10 cellular contexts compared by ENCODE assay signal in the genomic region with DNA sequence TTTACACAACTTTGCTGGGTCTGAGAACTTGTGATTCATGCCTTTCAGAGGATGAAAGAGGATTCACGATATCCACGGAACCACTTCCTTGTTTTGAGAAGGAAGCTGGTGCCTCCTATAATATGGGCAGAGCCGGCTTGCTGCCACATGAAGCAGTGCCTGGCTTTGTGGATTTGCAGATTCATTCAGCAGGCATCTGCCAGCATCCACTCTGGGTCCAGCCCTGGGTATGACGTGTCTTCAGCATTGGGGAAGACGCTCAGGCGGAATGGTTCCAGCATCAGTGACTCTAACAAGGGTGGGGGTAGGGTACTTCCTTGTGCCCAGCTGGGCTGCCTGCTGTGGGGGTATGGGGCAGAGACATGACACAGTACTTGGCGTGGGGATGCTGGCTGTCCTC.
A peak's percentile ranks its signal among the peaks of the same experiment; 100 is the strongest.
DNase-seq lines count a peak whose midpoint lies in the region; ATAC-seq, FAIRE-seq and TF ChIP-seq lines count a peak whose summit lies in the region.
"Had no signal": no experiment of that assay in that cellular context is flagged by ENCODE, and none has a peak within 500 bp of the region (broad histone marks: within the 10 kb centered on the region; RNA-seq: fewer than 3 reads in every experiment).

No MANE protein-coding gene starts in this region.

- no peaks in the 10 kb centered on the region for H3K4me1 Mint-ChIP-seq in T-helper 17 cell
- H3K4me1 Mint-ChIP-seq: activated naive CD4-positive, alpha-beta T cell treated with anti-CD3 and anti-CD28 coated beads, Interleukin-2, amount 50 U/mL, for 24 hours had no signal

- H3K4me3 Mint-ChIP-seq in T-helper 17 cell: no peak overlapping the region
- H3K4me3 Mint-ChIP-seq: activated naive CD4-positive, alpha-beta T cell treated with anti-CD3 and anti-CD28 coated beads, Interleukin-2, amount 50 U/mL, for 24 hours had no signal

- H3K27ac Mint-ChIP-seq in T-helper 17 cell: no peak overlapping the region
- H3K27ac Mint-ChIP-seq: activated naive CD4-positive, alpha-beta T cell treated with anti-CD3 and anti-CD28 coated beads, Interleukin-2, amount 50 U/mL, for 24 hours had no signal

- no peak for DNase-seq in Right ventricle myocardium superior
- DNase-seq in Right ventricle myocardium inferior (ENCODE audit: missing footprints): no peak
- DNase-seq in T-helper 17 cell: no peak
- peak; percentile 14 for DNase-seq in iris pigment epithelial cell (ENCODE audit: low read depth)
- DNase-seq in urothelium cell line (ENCODE audit: low spot score): peak; percentile 43
- no peak for DNase-seq in T-helper 9 cell
- DNase-seq: spleen had no signal

- no peaks in the 10 kb centered on the region for H3K9me3 ChIP-seq in T-helper 17 cell (ENCODE audit: control insufficient read depth, low read length, poor library complexity, severe bottlenecking)
- H3K9me3 ChIP-seq: spleen had no signal

- TF ChIP-seq POLR2A in GM18505 (IDR thresholded peaks at IDR 0.05; ENCODE audit: borderline replicate concordance, extremely low read depth, insufficient read depth, insufficient read length): no peak

- no peaks in the 10 kb centered on the region for H3K36me3 Mint-ChIP-seq in T-helper 17 cell (ENCODE audit: low read depth)
- H3K36me3 Mint-ChIP-seq: activated naive CD4-positive, alpha-beta T cell treated with anti-CD3 and anti-CD28 coated beads, Interleukin-2, amount 50 U/mL, for 24 hours had no signal

- H3K27me3 Mint-ChIP-seq in T-helper 17 cell: peaks cover 14% of the 10 kb centered on the region
- H3K27me3 Mint-ChIP-seq: activated naive CD4-positive, alpha-beta T cell treated with anti-CD3 and anti-CD28 coated beads, Interleukin-2, amount 50 U/mL, for 24 hours had no signal

- intact Hi-C loops in Right ventricle myocardium superior (cut with DNase I): no loop called here
- intact Hi-C loops in Right ventricle myocardium inferior (cut with DNase I): no loop called here

- ATAC-seq in Right ventricle myocardium superior (ENCODE audit: poor library complexity) (peak; percentile 34), Right ventricle myocardium inferior (no peak), T-helper 17 cell (peak; percentile 58), GM19351 (IDR thresholded peaks at IDR 0.05; ENCODE audit: unreplicated experiment) (no peak), GM18505 (IDR thresholded peaks at IDR 0.05; ENCODE audit: unreplicated experiment) (no peak)

- FAIRE-seq in urothelium cell line (lab: Jason Lieb, UNC): no peak

Comparison
In these comparisons a context has a peak if more than half of its experiments do, and no peak if none do; other contexts are left out.
1. ATAC-seq: peak in Right ventricle myocardium superior (single experiment) and T-helper 17 cell (single experiment); none in Right ventricle myocardium inferior (single experiment), GM19351 (single experiment) and GM18505 (single experiment).
2. DNase-seq: peak in iris pigment epithelial cell (single experiment) and urothelium cell line (single experiment); none in Right ventricle myocardium superior (single experiment), Right ventricle myocardium inferior (single experiment), T-helper 17 cell (0 of 3) and T-helper 9 cell (single experiment).